Comparison of ENCODE assay signal across 8 cellular contexts in genomic region chr19:9584073-9584833, GRCh38. TPM values are rescaled to one million over a fixed set of nuclear protein-coding genes. Genes with fewer than 3 reads are reported as not detected.
DNase-seq lines count a peak whose midpoint lies in the region; ATAC-seq and TF ChIP-seq lines count a peak whose summit lies in the region.

Gene ZNF121, minus strand, starts transcription at chr19:9584504. Its CDS starts 16,407 bp downstream, at chr19:9568097.

- TF ChIP-seq EP300 in upper lobe of left lung (IDR thresholded peaks at IDR 0.05): peak in 1 of 4 donors; percentile 20

- WGBS in adrenal gland, 4 donors: 0 to 2% (median 0%) methylated on average over 20 to 51 of the region's 51 CpGs
- 0% methylated on average over 51 of the region's 51 CpGs for WGBS in heart right ventricle, 2 donors
- WGBS in upper lobe of left lung, 2 donors: 0% methylated on average over 30 to 39 of the region's 51 CpGs

- intact Hi-C loops in adrenal gland (cut with DNase I) (no loop called here), heart right ventricle (cut with DNase I) (loop anchor here in 6 of 10 donors (1.0 to 10.0 kb wide), 9 partner anchors 37 to 379 kb away; partner anchors contain the start of genes ZNF561 (in 2 of the 6), ZNF426 (in 1 of the 6), ZNF559 (in 1 of the 6) and ZNF699 (in 1 of the 6)), posterior cingulate gyrus (cut with DNase I) (loop anchor here (2.0 kb wide), 1 partner anchor 37 kb away; the partner anchor contains the start of gene ZNF561)

- H3K4me1 ChIP-seq in adrenal gland (replicated peaks in 1 of 2) (peaks cover 0 to 14% of the 10 kb centered on the region in 2 donors), heart right ventricle (peaks cover 0 to 34% (median 20%) of the 10 kb centered on the region in 9 donors), upper lobe of left lung (peaks cover 4 to 16% (median 11%) of the 10 kb centered on the region in 4 donors)

- H3K4me3 ChIP-seq in GM08714 (ENCODE audit: low read length) (peak within 1 kb of the TSS; percentile 94), adrenal gland (peak within 1 kb of the TSS; percentile 69 to 87 (median 82)), heart right ventricle (peak within 1 kb of the TSS; percentile 55 to 91 (median 78)), upper lobe of left lung (peak within 1 kb of the TSS; percentile 74 to 96 (median 82))

- DNase-seq in NCI-H128 (lab: John Stamatoyannopoulos, UW; ENCODE audit: unreplicated experiment): peak; percentile 50
- DNase-seq in T-helper 1 cell: peak; percentile 56 to 84 (median 69)
- DNase-seq in adrenal gland: peak; percentile 77 to 92 (median 84)
- DNase-seq in heart right ventricle: peak; percentile 85 to 87
- peak; percentile 80 to 98 (median 88) for DNase-seq in posterior cingulate gyrus
- DNase-seq in upper lobe of left lung: peak; percentile 79 to 94

- H3K36me3 ChIP-seq in adrenal gland (replicated peaks in 1 of 2) (no peaks in the 10 kb centered on the region), heart right ventricle (peaks cover 0 to 26% (median 3%) of the 10 kb centered on the region in 9 donors), upper lobe of left lung (peaks cover 0 to 8% (median 1%) of the 10 kb centered on the region in 4 donors)

- peaks cover 0 to 7% (median 0%) of the 10 kb centered on the region in 3 donors for H3K9me3 ChIP-seq in adrenal gland (replicated peaks in 1 of 3)
- H3K9me3 ChIP-seq in heart right ventricle: peaks cover 0 to 32% (median 0%) of the 10 kb centered on the region in 11 donors
- peaks cover 0 to 19% (median 15%) of the 10 kb centered on the region in 4 donors for H3K9me3 ChIP-seq in upper lobe of left lung

- H3K27ac ChIP-seq in adrenal gland (peak within 1 kb of the TSS; percentile 75 to 90 (median 89)), heart right ventricle (peak within 1 kb of the TSS; percentile 72 to 95 (median 91)), upper lobe of left lung (peak within 1 kb of the TSS; percentile 85 to 95 (median 90))

- H3K27me3 ChIP-seq in adrenal gland (no peaks in the 10 kb centered on the region), heart right ventricle (peaks cover 0 to 12% (median 1%) of the 10 kb centered on the region in 7 donors), upper lobe of left lung (no peaks in the 10 kb centered on the region)

- TF ChIP-seq POLR2A in adrenal gland (IDR thresholded peaks at IDR 0.05) (peak in 1 of 2 donors; percentile 29), upper lobe of left lung (IDR thresholded peaks at IDR 0.05) (peak in 2 of 4 donors; percentile 39 to 59)

- ATAC-seq in HG02588 (IDR thresholded peaks at IDR 0.05; ENCODE audit: unreplicated experiment) (peak; percentile 84), heart right ventricle (peak; percentile 95 to 98 (median 97)), upper lobe of left lung (ENCODE audit: low FRiP score in 2 of 2) (peak; percentile 92 to 99)

- peak in 1 of 6 experiments; percentile 1 for TF ChIP-seq CTCF in adrenal gland (IDR thresholded peaks at IDR 0.05)
- no peak for TF ChIP-seq CTCF in heart right ventricle (IDR thresholded peaks at IDR 0.05)
- TF ChIP-seq CTCF in upper lobe of left lung (IDR thresholded peaks at IDR 0.05): peak in 2 of 6 experiments; percentile 9 to 12

RNA-seq across cellular contexts. Expression of gene ZNF121, which starts in this region (rescaled TPM):
- 10 to 100 TPM in 7 of 8 donors, 1 to 10 TPM in 1; 4.7 to 35.6 (median 24.3) TPM for total RNA-seq in adrenal gland
- 10 to 100 TPM in 1 of 3 donors, 1 to 10 TPM in 2; 6.8 to 13.2 (median 7.0) TPM for polyA plus RNA-seq in adrenal gland
- 10 to 100 TPM; 15.8 to 22.5 (median 19.6) TPM for total RNA-seq in heart right ventricle
- 1 to 10 TPM; 3.3 to 9.8 TPM for polyA plus RNA-seq in heart right ventricle
- total RNA-seq in upper lobe of left lung: 10 to 100 TPM in 5 of 6 donors, 1 to 10 TPM in 1; 8.3 to 32.6 (median 25.2) TPM

Comparison
In these comparisons a context has a peak if more than half of its experiments do, and no peak if none do; other contexts are left out.
1. Peak in every context shown above with its lines: DNase-seq, ATAC-seq, H3K4me3 ChIP-seq and H3K27ac ChIP-seq.
2. intact Hi-C loops: an anchor here in heart right ventricle (1.0 to 10.0 kb wide) and posterior cingulate gyrus (2.0 kb wide); none called in adrenal gland.